17 cellular contexts compared by ENCODE assay signal in the genomic region with DNA sequence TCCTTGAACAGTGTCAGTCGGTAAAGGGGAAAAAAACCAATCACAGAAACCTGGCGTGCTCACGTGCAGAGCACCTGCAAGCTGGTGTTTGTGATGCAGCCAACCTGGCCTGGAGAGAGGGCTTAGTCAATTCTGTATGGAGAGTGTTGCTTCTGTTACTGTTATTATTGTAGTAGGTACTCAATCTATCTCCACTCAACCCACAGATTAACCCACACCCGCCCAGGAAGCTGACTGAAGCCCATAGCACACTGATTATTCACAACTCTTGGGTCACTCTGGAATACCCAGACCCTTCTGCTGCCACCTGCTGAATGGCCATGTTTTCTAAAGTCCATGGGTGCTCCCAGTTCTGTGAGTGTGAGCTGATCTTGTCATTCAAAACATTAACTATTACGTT. TPM values are rescaled to one million over a fixed set of nuclear protein-coding genes. Genes with fewer than 3 reads are reported as not detected.
DNase-seq lines count a peak whose midpoint lies in the region; ATAC-seq, FAIRE-seq and TF ChIP-seq lines count a peak whose summit lies in the region.
"Had no signal": no experiment of that assay in that cellular context is flagged by ENCODE, and none has a peak within 500 bp of the region (broad histone marks: within the 10 kb centered on the region; RNA-seq: fewer than 3 reads in every experiment).

No MANE protein-coding gene starts in this region.

- H3K4me1 Mint-ChIP-seq in stimulated activated naive B cell treated with anti-CD40 and anti-IgM and Interleukin-4, amounts not matched to agents 10 μg/mL and 1 μg/mL and 100 μg/mL, for 72 hours: peaks cover 0 to 12% of the 10 kb centered on the region in 2 donors

- peaks cover 7% of the 10 kb centered on the region; the same call in 1 of the 2 replicates for H3K36me3 ChIP-seq in PC-3 (ENCODE audit: low read depth, low read length)

- H3K4me3 ChIP-seq in PC-3 (ENCODE audit: low read length) (no peak overlapping the region), epithelial cell of esophagus (ENCODE audit: low read length) (no peak overlapping the region)
- H3K4me3 ChIP-seq: PC-9 had no signal

- H3K9me3 Mint-ChIP-seq in stimulated activated naive B cell treated with anti-CD40 and anti-IgM and Interleukin-4, amounts not matched to agents 10 μg/mL and 1 μg/mL and 100 μg/mL, for 72 hours: peaks cover 1 to 6% of the 10 kb centered on the region in 2 donors
- H3K9me3 Mint-ChIP-seq: HFFc6 had no signal

- H2AFZ ChIP-seq in PC-3 (ENCODE audit: low read length): no peak overlapping the region
- H2AFZ ChIP-seq: PC-9 had no signal

- no peak for TF ChIP-seq POLR2A in H54 (IDR thresholded peaks at IDR 0.05; ENCODE audit: low read depth, low read length)

- H3K27me3 ChIP-seq in PC-3 (ENCODE audit: low read length): no peaks in the 10 kb centered on the region

- H3K27ac Mint-ChIP-seq in stimulated activated naive B cell treated with anti-CD40 and anti-IgM and Interleukin-4, amounts not matched to agents 10 μg/mL and 1 μg/mL and 100 μg/mL, for 72 hours: no peak overlapping the region
- H3K27ac Mint-ChIP-seq: HFFc6, IgD-negative memory B cell had no signal

- no peak overlapping the region for H3K4me2 ChIP-seq in PC-3 (ENCODE audit: low read length)
- H3K4me2 ChIP-seq: PC-9 had no signal

- peaks cover 13% of the 10 kb centered on the region for H3K4me1 ChIP-seq in PC-3 (ENCODE audit: insufficient read depth, low read length)

- H3K27me3 Mint-ChIP-seq in stimulated activated naive B cell treated with anti-CD40 and anti-IgM and Interleukin-4, amounts not matched to agents 10 μg/mL and 1 μg/mL and 100 μg/mL, for 72 hours: no peaks in the 10 kb centered on the region

- no peak overlapping the region for H3K9ac ChIP-seq in PC-3 (ENCODE audit: low read length)

- no peak overlapping the region for H3K27ac ChIP-seq in PC-3 (ENCODE audit: low read length)
- H3K27ac ChIP-seq: PC-9 had no signal

- no peaks in the 10 kb centered on the region for H3K9me3 ChIP-seq in PC-3 (ENCODE audit: low read length)

- H3K9me2 ChIP-seq in PC-3 (replicated peaks; ENCODE audit: low read length): no peaks in the 10 kb centered on the region

- H3F3A ChIP-seq in PC-3 (ENCODE audit: low read length, unreplicated experiment): no peaks in the 10 kb centered on the region

- no peak for FAIRE-seq in H54 (lab: Jason Lieb, UNC)
- FAIRE-seq: HTR-8/SVneo had no signal

- H3K79me2 ChIP-seq in PC-3 (ENCODE audit: low read length): no peaks in the 10 kb centered on the region

- CTCF ChIA-PET in PC-3 (lab: Charles Lee): no interaction called here

- POLR2A ChIA-PET in PC-3 (lab: Charles Lee; ENCODE audit: unreplicated experiment): no interaction called here

- intact Hi-C loops in PC-3 (cut with micrococcal nuclease) (no loop called here), left ventricle myocardium superior (cut with micrococcal nuclease) (no loop called here)

- TF ChIP-seq CTCF in PC-3 (conservative IDR thresholded peaks at IDR 0.05; ENCODE audit: low read depth, low read length) (no peak), epithelial cell of esophagus (IDR thresholded peaks at IDR 0.05; ENCODE audit: insufficient read depth, low read depth, low read length, missing control alignments) (no peak)

- H3K4me3 Mint-ChIP-seq in stimulated activated naive B cell treated with anti-CD40 and anti-IgM and Interleukin-4, amounts not matched to agents 10 μg/mL and 1 μg/mL and 100 μg/mL, for 72 hours: no peak overlapping the region
- H3K4me3 Mint-ChIP-seq: HFFc6, IgD-negative memory B cell had no signal

- H4K20me1 ChIP-seq in PC-3 (ENCODE audit: low read length): no peaks in the 10 kb centered on the region

- BruUV-seq in PC-3 (replicated peaks; lab: Mats Ljungman, UMichigan): no TSS peak

- DNase-seq in H54 (ENCODE audit: insufficient read length, low spot score): peak; percentile 13
- DNase-seq in PC-3: peak; percentile 35
- DNase-seq in epithelial cell of esophagus (ENCODE audit: low read depth): peak; percentile 39
- DNase-seq in stimulated activated naive B cell treated with anti-CD40 and anti-IgM and Interleukin-4, amounts not matched to agents 10 μg/mL and 1 μg/mL and 100 μg/mL, for 72 hours: no peak
- no peak for DNase-seq in HPDE6-E6E7 (ENCODE audit: extremely low spot score)
- no peak for DNase-seq in left ventricle myocardium superior
- DNase-seq: COR-L47, GOT3, HFFc6, MV-4-11, NCI-H1417, NCI-H187 treated with DMSO at 0.1 percent for 48 hours, NCI-H446, PC-9 had no signal

- ATAC-seq in PC-3 (no peak; the same call in 1 of the 2 replicates), GM21737 (IDR thresholded peaks at IDR 0.05; ENCODE audit: unreplicated experiment) (no peak), left ventricle myocardium superior (no peak)
- ATAC-seq in stimulated activated naive B cell treated with anti-CD40 and anti-IgM and Interleukin-4, amounts not matched to agents 10 μg/mL and 1 μg/mL and 100 μg/mL, for 72 hours (replicated peaks): no peak

- peaks cover 0 to 28% of the 10 kb centered on the region in 2 donors for H3K36me3 Mint-ChIP-seq in stimulated activated naive B cell treated with anti-CD40 and anti-IgM and Interleukin-4, amounts not matched to agents 10 μg/mL and 1 μg/mL and 100 μg/mL, for 72 hours

RNA-seq across cellular contexts. Expression of a gene that starts 53.9 kb away (rescaled TPM):
- 25.9 and 26.5 TPM in 2 replicates for total RNA-seq in PC-3 (2014; rRNA removed)
- 1.2 TPM for total RNA-seq in left ventricle myocardium superior

Comparison
In these comparisons a context has a peak if more than half of its experiments do, and no peak if none do; other contexts are left out.
1. DNase-seq: peak in H54 (single experiment), PC-3 (single experiment) and epithelial cell of esophagus (single experiment); none in stimulated activated naive B cell treated with anti-CD40 and anti-IgM and Interleukin-4, amounts not matched to agents 10 μg/mL and 1 μg/mL and 100 μg/mL, for 72 hours (single experiment), HPDE6-E6E7 (single experiment) and left ventricle myocardium superior (single experiment).
2. RNA of a gene that starts 53.9 kb away (total RNA-seq): 25.9 to 26.5 TPM in PC-3; 1.2 TPM in left ventricle myocardium superior (single experiment); every median in the first group is over 10 times any median in the second.